11 cellular contexts compared by ENCODE assay signal in the genomic region with DNA sequence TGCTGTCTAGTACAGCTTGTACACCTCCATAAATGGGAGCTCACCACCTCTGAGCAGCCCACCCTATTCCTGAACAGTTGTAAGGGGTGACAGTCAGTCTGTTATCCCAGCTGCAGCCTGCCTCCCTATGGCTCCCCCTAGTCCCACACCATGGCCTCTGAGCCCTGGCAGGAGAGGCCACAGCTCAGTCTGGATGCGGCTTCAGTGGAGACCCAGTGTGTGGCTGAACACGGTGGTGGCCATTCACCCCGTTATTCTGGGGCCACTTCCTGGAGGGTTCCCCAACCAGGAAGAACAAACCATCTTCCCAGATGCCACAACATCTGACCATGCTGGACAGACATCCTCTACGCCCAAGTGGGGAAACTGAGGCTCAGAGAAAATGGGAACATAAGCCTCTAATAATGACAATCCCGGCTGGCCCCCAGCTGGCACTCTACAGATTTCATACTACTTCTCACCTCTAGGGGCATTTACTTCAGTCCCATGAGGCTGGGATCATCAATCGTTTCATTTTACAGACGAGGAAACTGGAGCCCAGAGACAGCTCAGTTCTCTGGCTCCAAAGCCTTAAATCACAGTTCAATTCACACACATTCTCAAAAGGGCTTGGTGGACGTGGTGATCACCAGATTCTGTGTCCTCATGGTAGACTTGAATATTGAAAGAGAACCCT. TPM values are rescaled to one million over a fixed set of nuclear protein-coding genes. Genes with fewer than 3 reads are reported as not detected.
A peak's percentile ranks its signal among the peaks of the same experiment; 100 is the strongest.
DNase-seq lines count a peak whose midpoint lies in the region; ATAC-seq, FAIRE-seq and TF ChIP-seq lines count a peak whose summit lies in the region.
"Had no signal": no experiment of that assay in that cellular context is flagged by ENCODE, and none has a peak within 500 bp of the region (broad histone marks: within the 10 kb centered on the region; RNA-seq: fewer than 3 reads in every experiment).

No MANE protein-coding gene starts in this region.

- no peak for ATAC-seq in GM21447 (IDR thresholded peaks at IDR 0.05; ENCODE audit: unreplicated experiment)
- ATAC-seq: activated CD8-positive, alpha-beta memory T cell treated with anti-CD3 and anti-CD28 coated beads, Interleukin-2, amount 10 ng/mL, durations not matched to agents 7 days and 5 days had no signal

- H3K4me3 ChIP-seq in fibroblast of the aortic adventitia (ENCODE audit: low read depth, low read length): no peak overlapping the region

- DNase-seq in ACHN (peak; percentile 36), RKO (ENCODE audit: low spot score) (peak; percentile 48), fibroblast of the aortic adventitia (ENCODE audit: low read depth) (peak; percentile 19), frontal cortex (ENCODE audit: low spot score in 2 of 2) (no peak), NCI-H2029 treated with DMSO at 0.1 percent for 48 hours (lab: John Stamatoyannopoulos, UW) (no peak), anterior cingulate cortex (lab: John Stamatoyannopoulos, UW) (no peak)
- DNase-seq: activated CD8-positive, alpha-beta memory T cell treated with anti-CD3 and anti-CD28 coated beads, Interleukin-2, amount 10 ng/mL, durations not matched to agents 7 days and 5 days; GOT3 had no signal

- in situ Hi-C loops in ACHN (cut with HindIII; ENCODE audit: low pct_ligation_motif_present, low pct_unique_long_range_greater_than_20kb, low sequenced_read_pairs): no loop called here

- TF ChIP-seq CTCF in GM12874 (IDR thresholded peaks at IDR 0.05; ENCODE audit: insufficient read depth, low read depth, low read length) (peak; percentile 33; the same call in 1 of the 2 replicates), fibroblast of the aortic adventitia (IDR thresholded peaks at IDR 0.05; ENCODE audit: insufficient read depth, low read length) (peak; percentile 28)

- no peak for FAIRE-seq in frontal cortex (lab: Jason Lieb, UNC)
- FAIRE-seq: G401.6 had no signal

RNA-seq across cellular contexts. Expression of gene GRIP2, which starts 9.3 kb away (rescaled TPM):
- total RNA-seq in fibroblast of the aortic adventitia (ENCODE audit: low replicate concordance) (0.90 TPM in 2 replicates), frontal cortex (8.2 TPM)
- total RNA-seq: activated CD8-positive, alpha-beta memory T cell treated with anti-CD3 and anti-CD28 coated beads, Interleukin-2, amount 10 ng/mL, durations not matched to agents 7 days and 5 days had no signal

Comparison
In these comparisons a context has a peak if more than half of its experiments do, and no peak if none do; other contexts are left out.
1. DNase-seq: peak in ACHN (single experiment), RKO (single experiment) and fibroblast of the aortic adventitia (single experiment); none in frontal cortex (0 of 2), NCI-H2029 treated with DMSO at 0.1 percent for 48 hours (single experiment) and anterior cingulate cortex (0 of 58).